ENCODE assay signal across 9 cellular contexts in genomic region chr3:78728406-78729145, GRCh38.
A peak's percentile ranks its signal among the peaks of the same experiment; 100 is the strongest.
DNase-seq lines count a peak whose midpoint lies in the region; ATAC-seq and TF ChIP-seq lines count a peak whose summit lies in the region.
"Had no signal": no experiment of that assay in that cellular context is flagged by ENCODE, and none has a peak within 500 bp of the region (broad histone marks: within the 10 kb centered on the region; RNA-seq: fewer than 3 reads in every experiment).

No MANE protein-coding gene starts in this region.

- intact Hi-C loops in mammary epithelial cell (cut with micrococcal nuclease) = no loop called here

- BruUV-seq in mammary epithelial cell (replicated peaks; lab: Mats Ljungman, UMichigan) = no TSS peak

- no peak overlapping the region for H3K4me3 ChIP-seq in mammary epithelial cell (replicated peaks in 1 of 3; ENCODE audit: insufficient read depth in 1 of 3, low read depth in 2 of 3, low read length in 3 of 3)
- H3K4me3 ChIP-seq in mesendoderm (ENCODE audit: low read length) = no peak overlapping the region
- no peak overlapping the region for H3K4me3 ChIP-seq in osteoblast (ENCODE audit: insufficient read depth, low read length)

- H3K9me3 ChIP-seq in mammary epithelial cell (replicated peaks; ENCODE audit: insufficient read depth, low read length) (no peaks in the 10 kb centered on the region), osteoblast (ENCODE audit: low read depth, low read length) (no peaks in the 10 kb centered on the region)

- no peak overlapping the region for H2BK15ac ChIP-seq in mesendoderm (replicated peaks; ENCODE audit: low read depth)

- H3K9ac ChIP-seq in mammary epithelial cell (ENCODE audit: insufficient read depth, low read length) (no peak overlapping the region), mesendoderm (ENCODE audit: low read length) (no peak overlapping the region)

- no peaks in the 10 kb centered on the region for H4K20me1 ChIP-seq in mammary epithelial cell (ENCODE audit: insufficient read depth, low read length)
- H4K20me1 ChIP-seq in osteoblast (ENCODE audit: insufficient read depth, low read length) = no peaks in the 10 kb centered on the region

- H3K23ac ChIP-seq in mesendoderm (ENCODE audit: low read length) = no peak overlapping the region

- no peak overlapping the region for H2AK5ac ChIP-seq in mesendoderm (ENCODE audit: low read length)

- H4K5ac ChIP-seq in mesendoderm (ENCODE audit: low read length) = no peak overlapping the region

- no peaks in the 10 kb centered on the region for H3K4me1 ChIP-seq in mammary epithelial cell (ENCODE audit: insufficient read depth, low read length)
- peaks cover 4% of the 10 kb centered on the region for H3K4me1 ChIP-seq in mesendoderm (ENCODE audit: control insufficient read depth, low read depth, low read length)
- peaks cover 7% of the 10 kb centered on the region for H3K4me1 ChIP-seq in osteoblast (ENCODE audit: insufficient read depth, low read length)

- H3K79me1 ChIP-seq in mesendoderm (ENCODE audit: low read length) = no peaks in the 10 kb centered on the region

- no peak overlapping the region for H3K27ac ChIP-seq in mammary epithelial cell (ENCODE audit: insufficient read depth, low read depth, low read length)
- no peak overlapping the region for H3K27ac ChIP-seq in mesendoderm (ENCODE audit: low read depth, low read length)
- H3K27ac ChIP-seq in osteoblast (ENCODE audit: low read depth, low read length) = no peak overlapping the region

- no peak for TF ChIP-seq CTCF in mammary epithelial cell (conservative IDR thresholded peaks at IDR 0.05 in 1 of 2, IDR thresholded peaks at IDR 0.05 in 1 of 2; ENCODE audit: extremely low read depth in 1 of 2, insufficient read depth in 1 of 2, low read depth in 1 of 2, low read length in 2 of 2)
- TF ChIP-seq CTCF in osteoblast (IDR thresholded peaks at IDR 0.05; ENCODE audit: extremely low read depth, low read depth, low read length) = no peak

- H3K4me2 ChIP-seq in mammary epithelial cell (ENCODE audit: insufficient read depth, low read depth, low read length) (no peak overlapping the region), mesendoderm (ENCODE audit: low read length) (no peak overlapping the region), osteoblast (ENCODE audit: insufficient read depth, low read length) (no peak overlapping the region)

- CTCF ChIA-PET in mammary epithelial cell (lab: Charles Lee; ENCODE audit: low non-redundant PET) = no interaction called here

- H3K36me3 ChIP-seq in mammary epithelial cell (ENCODE audit: insufficient read depth, low read length) = no peaks in the 10 kb centered on the region
- no peaks in the 10 kb centered on the region for H3K36me3 ChIP-seq in mesendoderm (ENCODE audit: control insufficient read depth, insufficient read depth, low read length)
- H3K36me3 ChIP-seq in osteoblast (ENCODE audit: insufficient read depth, low read length) = no peaks in the 10 kb centered on the region

- peak overlapping the region; percentile 68 for H3K18ac ChIP-seq in mesendoderm (ENCODE audit: low read length)

- no peaks in the 10 kb centered on the region for H3K27me3 ChIP-seq in mammary epithelial cell (ENCODE audit: insufficient read depth, low read length)
- no peaks in the 10 kb centered on the region for H3K27me3 ChIP-seq in mesendoderm (ENCODE audit: insufficient read depth, low read length, poor library complexity)
- no peaks in the 10 kb centered on the region for H3K27me3 ChIP-seq in osteoblast (ENCODE audit: insufficient read depth, low read length)

- H3K79me2 ChIP-seq in mammary epithelial cell (ENCODE audit: insufficient read depth, low read length) (no peaks in the 10 kb centered on the region), mesendoderm (ENCODE audit: control insufficient read depth, insufficient read depth, low read length) (no peaks in the 10 kb centered on the region), osteoblast (ENCODE audit: insufficient read depth, low read length) (no peaks in the 10 kb centered on the region)

- WGBS in mammary epithelial cell (ENCODE audit: low coverage, missing lambda C conversion rate) = 87% methylated on average over 3 of the region's 5 CpGs
- no CpG with 5 or more reads among the region's 5 CpGs for WGBS in mesendoderm (ENCODE audit: extremely low coverage, insufficient coverage, low lambda C conversion rate)

- no peak overlapping the region for H2BK120ac ChIP-seq in mesendoderm (ENCODE audit: low read depth, low read length)

- no peak overlapping the region for H4K8ac ChIP-seq in mesendoderm (ENCODE audit: low read depth, low read length)

- no peak overlapping the region for H2BK5ac ChIP-seq in mesendoderm (ENCODE audit: low read length)

- in situ Hi-C loops in mammary epithelial cell (cut with MboI; ENCODE audit: low sequenced_read_pairs in 2 of 2) = no loop called here

- no peak for ATAC-seq in GM18907 (IDR thresholded peaks at IDR 0.05; ENCODE audit: unreplicated experiment)
- ATAC-seq in GM21390 (IDR thresholded peaks at IDR 0.05; ENCODE audit: unreplicated experiment) = no peak

- dilution Hi-C loops in mammary epithelial cell (cut with HindIII; ENCODE audit: low sequenced_read_pairs) = no loop called here

- H3K56ac ChIP-seq in mesendoderm (ENCODE audit: low read length) = no peak overlapping the region

- no peak overlapping the region for H3K4ac ChIP-seq in mesendoderm (ENCODE audit: low read depth, low read length)

- peak overlapping the region; percentile 27 for H2AFZ ChIP-seq in mammary epithelial cell (ENCODE audit: low read depth, low read length)
- H2AFZ ChIP-seq in osteoblast (ENCODE audit: low read length) = no peak overlapping the region

- DNase-seq in AG08396 (ENCODE audit: low spot score) = peak; percentile 39
- DNase-seq in NCI-H1930 (lab: John Stamatoyannopoulos, UW) = peak; percentile 91 to 93
- DNase-seq in mammary epithelial cell = peak; percentile 48
- DNase-seq in mesendoderm = peak; percentile 57
- DNase-seq in osteoblast (ENCODE audit: insufficient read length, low spot score, missing footprints) = no peak
- DNase-seq in activated naive CD4-positive, alpha-beta T cell treated with anti-CD3 and anti-CD28 coated beads, Interleukin-2, amount 50 U/mL, for 16 hours = no peak
- DNase-seq: activated naive CD8-positive, alpha-beta T cell treated with anti-CD3 and anti-CD28 coated beads, Interleukin-2, amount 10 ng/mL, durations not matched to agents 7 days and 5 days had no signal

Comparison
In these comparisons a context has a peak if more than half of its experiments do, and no peak if none do; other contexts are left out.
1. DNase-seq: peak in AG08396 (single experiment), NCI-H1930 (2 of 2), mammary epithelial cell (single experiment) and mesendoderm (single experiment); none in osteoblast (single experiment) and activated naive CD4-positive, alpha-beta T cell treated with anti-CD3 and anti-CD28 coated beads, Interleukin-2, amount 50 U/mL, for 16 hours (single experiment).